In genomic region chr11:78535920-78536319, GRCh38 we compare ENCODE assay signal across 16 cellular contexts. TPM values are rescaled to one million over a fixed set of nuclear protein-coding genes. Genes with fewer than 3 reads are reported as not detected.
DNase-seq lines count a peak whose midpoint lies in the region; TF ChIP-seq lines count a peak whose summit lies in the region.
"Had no signal": no experiment of that assay in that cellular context is flagged by ENCODE, and none has a peak within 500 bp of the region (broad histone marks: within the 10 kb centered on the region; RNA-seq: fewer than 3 reads in every experiment).

No MANE protein-coding gene starts in this region.

- H3K9me3 ChIP-seq in A673 (ENCODE audit: low read depth, low read length, poor library complexity, severe bottlenecking): no peaks in the 10 kb centered on the region
- H3K9me3 ChIP-seq: BE2C, HAP-1 had no signal

- DNase-seq in RKO (ENCODE audit: low spot score): peak; percentile 1
- peak; percentile 48 for DNase-seq in dermis blood vessel endothelial cell
- DNase-seq in fibroblast of villous mesenchyme (ENCODE audit: low read depth): peak; percentile 84
- no peak for DNase-seq in activated CD4-positive, alpha-beta T cell treated with anti-CD3 and anti-CD28 coated beads, Interleukin-2, amount 50 U/mL, for 1 hour
- no peak for DNase-seq in putamen (ENCODE audit: low spot score)
- DNase-seq in DMS153 (lab: John Stamatoyannopoulos, UW): no peak
- no peak for DNase-seq in A673 (ENCODE audit: low spot score)
- DNase-seq: BE2C; CD4-positive, alpha-beta T cell; DMS53; NCI-H1092; NCI-H146; NCI-H2227 treated with DMSO at 0.1 percent for 48 hours; NCI-H524 had no signal

- no TSS peak for BruUV-seq in A673 (replicated peaks; lab: Mats Ljungman, UMichigan)

- H3K4me1 ChIP-seq in A673 (ENCODE audit: insufficient read depth, low read length, poor library complexity, severe bottlenecking): no peaks in the 10 kb centered on the region
- H3K4me1 ChIP-seq: BE2C had no signal

- H3K27me3 ChIP-seq in A673 (replicated peaks; ENCODE audit: insufficient read depth, low read depth, low read length, poor library complexity): no peaks in the 10 kb centered on the region
- H3K27me3 ChIP-seq: BE2C had no signal

- H3K27ac ChIP-seq in A673 (ENCODE audit: low read depth, low read length, poor library complexity, severe bottlenecking): no peak overlapping the region

- intact Hi-C loops in A673 (cut with micrococcal nuclease; ENCODE audit: unreplicated experiment): no loop called here

- POLR2A ChIA-PET in A673 (lab: Charles Lee; ENCODE audit: low non-redundant PET): no interaction called here

- TF ChIP-seq CTCF in fibroblast of villous mesenchyme (IDR thresholded peaks at IDR 0.05; ENCODE audit: insufficient read depth, low read depth, low read length) (no peak), A673 (conservative IDR thresholded peaks at IDR 0.05; ENCODE audit: low read depth, low read length) (no peak)

- CTCF ChIA-PET in A673 (lab: Charles Lee): no interaction called here

- H3K36me3 ChIP-seq in A673 (ENCODE audit: insufficient read depth, low read length, poor library complexity, severe bottlenecking): no peaks in the 10 kb centered on the region

- H3K4me3 ChIP-seq in fibroblast of villous mesenchyme (ENCODE audit: low read depth, low read length): no peak overlapping the region
- no peak overlapping the region for H3K4me3 ChIP-seq in A673 (ENCODE audit: low read depth, low read length, poor library complexity, severe bottlenecking)
- H3K4me3 ChIP-seq: HAP-1, K562 had no signal

RNA-seq across cellular contexts. Expression of gene NARS2, which starts 38.7 kb away (rescaled TPM):
- 15.5 and 16.7 TPM in 2 replicates for total RNA-seq in dermis blood vessel endothelial cell
- total RNA-seq in fibroblast of villous mesenchyme: 33.2 and 37.1 TPM in 2 replicates
- 40.2 and 46.7 TPM in 2 replicates for total RNA-seq in A673 (2021)

Comparison
In these comparisons a context has a peak if more than half of its experiments do, and no peak if none do; other contexts are left out.
1. DNase-seq: peak in RKO (single experiment), dermis blood vessel endothelial cell (single experiment) and fibroblast of villous mesenchyme (single experiment); none in activated CD4-positive, alpha-beta T cell treated with anti-CD3 and anti-CD28 coated beads, Interleukin-2, amount 50 U/mL, for 1 hour (single experiment), putamen (single experiment), DMS153 (single experiment) and A673 (single experiment).